ENCODE assay signal across 1 cellular context in the genomic region with DNA sequence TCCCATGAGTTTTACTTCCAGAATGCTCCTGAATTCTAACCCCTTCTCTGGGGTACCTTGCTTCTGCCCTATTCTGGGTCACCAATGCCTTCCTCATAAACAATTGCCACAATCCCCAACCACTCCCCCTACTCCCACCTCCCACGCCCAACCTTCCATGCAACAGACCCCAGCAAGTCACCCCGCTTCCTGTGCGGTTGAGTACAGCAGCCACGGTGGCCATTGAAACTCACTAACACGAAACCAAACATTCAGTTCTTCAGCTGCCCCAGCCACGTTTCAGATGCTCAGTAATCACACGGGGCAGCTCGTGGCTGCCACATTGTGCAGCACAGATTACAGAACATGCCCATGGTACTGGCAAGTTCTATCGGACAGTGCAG.
TF ChIP-seq lines count a peak whose summit lies in the region.

No MANE protein-coding gene starts in this region.

TF ChIP-seq in GM12878, 131 proteins besides CTCF, POLR2A, EP300 and RAD21:
- TF ChIP-seq IRF3 (IDR thresholded peaks at IDR 0.05) (no peak), RUNX3 (IDR thresholded peaks at IDR 0.05; ENCODE audit: low read length) (peak; percentile 62), BCLAF1 (IDR thresholded peaks at IDR 0.05) (no peak), EGR1 (IDR thresholded peaks at IDR 0.05; ENCODE audit: borderline replicate concordance in 1 of 2, low read depth in 2 of 2, low read length in 2 of 2) (0 out of 3 replicates have a peak, but pooled peaks of 1 of the 2 experiments have one; percentile 28)
TF ChIP-seq in GM12878: peak in this region for 2.
